In genomic region chr18:58324824-58325520, GRCh38 we compare ENCODE assay signal across 13 cellular contexts.
DNase-seq lines count a peak whose midpoint lies in the region; ATAC-seq, FAIRE-seq and TF ChIP-seq lines count a peak whose summit lies in the region.
"Had no signal": no experiment of that assay in that cellular context is flagged by ENCODE, and none has a peak within 500 bp of the region (broad histone marks: within the 10 kb centered on the region; RNA-seq: fewer than 3 reads in every experiment).

No MANE protein-coding gene starts in this region.

- no peak overlapping the region for H2BK15ac ChIP-seq in H1 (ENCODE audit: low read length)

- H4K5ac ChIP-seq in H1 (ENCODE audit: insufficient read length, low read depth, low read length) = no peak overlapping the region

- no peak overlapping the region for H2BK12ac ChIP-seq in H1 (ENCODE audit: low read depth, low read length)

- no peak for TF ChIP-seq EP300 in H1 (IDR thresholded peaks at IDR 0.05; ENCODE audit: borderline replicate concordance in 1 of 2, low read depth in 2 of 2, low read length in 2 of 2)

- no peak overlapping the region for H3K4me3 Mint-ChIP-seq in activated T-cell treated with anti-CD3 and anti-CD28 coated beads, Interleukin-2, amount 50 U/mL, for 72 hours
- H3K4me3 Mint-ChIP-seq: CD14-positive monocyte; CD8-positive, alpha-beta memory T cell; HFFc6 had no signal

- no peaks in the 10 kb centered on the region for H3K4me1 Mint-ChIP-seq in activated T-cell treated with anti-CD3 and anti-CD28 coated beads, Interleukin-2, amount 50 U/mL, for 72 hours (ENCODE audit: low read depth)

- no peak for TF ChIP-seq POLR2A in H1 (IDR thresholded peaks at IDR 0.05; ENCODE audit: control extremely low read depth in 1 of 2, low read depth in 2 of 2, low read length in 2 of 2)

- 93% methylated on average over 16 of the region's 16 CpGs; no CpG with 5 or more reads in 1 of the 2 experiments for WGBS in H1 (ENCODE audit: extremely low coverage in 1 of 2, insufficient coverage in 1 of 2, insufficient read length in 1 of 2, insufficient replicate concordance in 2 of 2, low coverage in 1 of 2, low lambda C conversion rate in 2 of 2, missing lambda C conversion rate in 1 of 2), 2 experiments

- H3K27me3 ChIP-seq in H1 (replicated peaks in 1 of 4; ENCODE audit: control insufficient read depth in 3 of 4, extremely low read depth in 1 of 4, insufficient read depth in 3 of 4, low read length in 3 of 4) (no peaks in the 10 kb centered on the region), foreskin keratinocyte (no peaks in the 10 kb centered on the region)

- H2BK20ac ChIP-seq in H1 (ENCODE audit: low read length) = no peak overlapping the region

- FAIRE-seq in HTR-8/SVneo (lab: Jason Lieb, UNC) (peak; percentile 59), H1 (lab: Jason Lieb, UNC) (no peak)
- FAIRE-seq: A549 had no signal

- H2AFZ ChIP-seq in H1 (ENCODE audit: low read length) = no peak overlapping the region

- no peak overlapping the region for H3K4me2 ChIP-seq in H1 (ENCODE audit: insufficient read depth in 1 of 2, low read depth in 2 of 2, low read length in 2 of 2)
- H3K4me2 ChIP-seq: A549 had no signal

- H3K79me2 ChIP-seq in H1 (ENCODE audit: control insufficient read depth in 1 of 2, insufficient read depth in 2 of 2, low read length in 2 of 2) = no peaks in the 10 kb centered on the region

- no peaks in the 10 kb centered on the region for H3K27me3 Mint-ChIP-seq in activated T-cell treated with anti-CD3 and anti-CD28 coated beads, Interleukin-2, amount 50 U/mL, for 72 hours (ENCODE audit: low read depth)

- H3K23ac ChIP-seq in H1 (ENCODE audit: insufficient read length) = no peak overlapping the region

- no peak overlapping the region for H3K4ac ChIP-seq in H1 (replicated peaks; ENCODE audit: insufficient read length, low read depth, low read length)

- H4K8ac ChIP-seq in H1 (ENCODE audit: extremely low read depth, insufficient read depth, low read length) = 0 out of 2 replicates have a peak overlapping the region, but pooled peaks have one; percentile 31

- H3K27ac ChIP-seq in H1 (ENCODE audit: low read depth, low read length) = no peak overlapping the region
- peak overlapping the region; percentile 18 for H3K27ac ChIP-seq in foreskin keratinocyte
- H3K27ac ChIP-seq: A549 had no signal

- H3K4me3 ChIP-seq in H1 (ENCODE audit: extremely low read depth in 1 of 4, insufficient read depth in 2 of 4, low read depth in 3 of 4, low read length in 4 of 4) = no peak overlapping the region
- no peak overlapping the region for H3K4me3 ChIP-seq in skeletal muscle cell (ENCODE audit: low read depth, low read length)
- H3K4me3 ChIP-seq: A549 had no signal

- no peak overlapping the region for H2BK5ac ChIP-seq in H1 (ENCODE audit: low read depth, low read length)

- TF ChIP-seq CTCF in H1 (IDR thresholded peaks at IDR 0.05; ENCODE audit: control extremely low read depth in 1 of 3, insufficient read depth in 1 of 3, low read depth in 1 of 3, low read length in 3 of 3) (no peak), foreskin keratinocyte (conservative IDR thresholded peaks at IDR 0.05) (no peak)

- no peaks in the 10 kb centered on the region for H3K36me3 Mint-ChIP-seq in activated T-cell treated with anti-CD3 and anti-CD28 coated beads, Interleukin-2, amount 50 U/mL, for 72 hours (ENCODE audit: insufficient read depth in 2 of 2)
- H3K36me3 Mint-ChIP-seq: CD14-positive monocyte; CD8-positive, alpha-beta memory T cell had no signal

- peaks cover 0 to 20% (median 4%) of the 10 kb centered on the region in 4 experiments; a peak in 6 of 8 replicates for H3K36me3 ChIP-seq in H1 (ENCODE audit: control insufficient read depth in 2 of 4, insufficient read depth in 4 of 4, low read length in 3 of 4)

- no peak overlapping the region for H3K9ac ChIP-seq in H1 (replicated peaks in 1 of 4; ENCODE audit: extremely low read depth in 1 of 4, low read depth in 3 of 4, low read length in 3 of 4)

- peaks cover 1 to 2% of the 10 kb centered on the region in 2 experiments for H4K20me1 ChIP-seq in H1 (replicated peaks in 1 of 2; ENCODE audit: control insufficient read depth in 1 of 2, insufficient read depth in 2 of 2, low read length in 2 of 2)

- H4K91ac ChIP-seq in H1 (replicated peaks; ENCODE audit: insufficient read length, low read length) = no peak overlapping the region

- no peaks in the 10 kb centered on the region for H3K79me1 ChIP-seq in H1 (ENCODE audit: low read depth, low read length)

- no peak overlapping the region for H2AK5ac ChIP-seq in H1 (ENCODE audit: low read depth, low read length)

- no peak overlapping the region for H3K18ac ChIP-seq in H1 (ENCODE audit: extremely low read depth, low read length)

- ATAC-seq in foreskin keratinocyte (no peak), GM21529 (IDR thresholded peaks at IDR 0.05; ENCODE audit: unreplicated experiment) (no peak), GM21528 (IDR thresholded peaks at IDR 0.05; ENCODE audit: low FRiP score, unreplicated experiment) (no peak)
- ATAC-seq in activated T-cell treated with anti-CD3 and anti-CD28 coated beads, Interleukin-2, amount 50 U/mL, for 72 hours (replicated peaks in 1 of 2) = no peak
- ATAC-seq: A549 had no signal

- DNase-seq in HTR-8/SVneo (ENCODE audit: insufficient read length, low spot score) (no peak), H1 (ENCODE audit: low read depth in 1 of 2, low spot score in 2 of 2) (no peak), foreskin keratinocyte (peak in 1 of 2 donors; percentile 53), skeletal muscle cell (ENCODE audit: low read depth) (peak; percentile 23)
- DNase-seq in activated T-cell treated with anti-CD3 and anti-CD28 coated beads, Interleukin-2, amount 50 U/mL, for 72 hours = no peak
- DNase-seq: Caco-2; CD8-positive, alpha-beta memory T cell; DMS53 had no signal

- no peaks in the 10 kb centered on the region for H3K9me3 ChIP-seq in H1 (ENCODE audit: insufficient read depth in 2 of 2, low read depth in 1 of 2, low read length in 1 of 2)
- H3K9me3 ChIP-seq: A549, Caco-2 had no signal

- CTCF ChIA-PET in H1 (lab: Charles Lee; ENCODE audit: partially characterized antibody) = interaction anchor here (0.8 to 2.5 kb wide), 3 partner anchors 11 to 130 kb away, joined by 4 to 10 read pairs (median 9); no protein-coding TSS in a partner anchor

- H2BK120ac ChIP-seq in H1 (replicated peaks; ENCODE audit: low read depth, low read length) = no peak overlapping the region

- H3K14ac ChIP-seq in H1 (ENCODE audit: insufficient read length) = no peak overlapping the region

- H3K4me1 ChIP-seq in H1 (replicated peaks in 1 of 4; ENCODE audit: control insufficient read depth in 3 of 4, insufficient read depth in 4 of 4, low read length in 3 of 4) = no peaks in the 10 kb centered on the region
- H3K4me1 ChIP-seq in foreskin keratinocyte = peaks cover 16% of the 10 kb centered on the region

- no peaks in the 10 kb centered on the region for H3K9me3 Mint-ChIP-seq in activated T-cell treated with anti-CD3 and anti-CD28 coated beads, Interleukin-2, amount 50 U/mL, for 72 hours
- H3K9me3 Mint-ChIP-seq: CD8-positive, alpha-beta memory T cell; HFFc6 had no signal

- no peak overlapping the region for H3K27ac Mint-ChIP-seq in activated T-cell treated with anti-CD3 and anti-CD28 coated beads, Interleukin-2, amount 50 U/mL, for 72 hours
- H3K27ac Mint-ChIP-seq: HFFc6 had no signal

- H3K23me2 ChIP-seq in H1 (ENCODE audit: low read depth, low read length) = no peaks in the 10 kb centered on the region

- TF ChIP-seq RAD21 in H1 (IDR thresholded peaks at IDR 0.05 in 1 of 2, conservative IDR thresholded peaks at IDR 0.05 in 1 of 2; ENCODE audit: low read depth in 2 of 2, low read length in 2 of 2) = no peak

- no peak overlapping the region for H3K56ac ChIP-seq in H1 (replicated peaks; ENCODE audit: insufficient read length, low read depth, low read length)

- POLR2A ChIA-PET in H1 (lab: Charles Lee; ENCODE audit: partially characterized antibody) = no interaction called here

TF ChIP-seq in H1, 55 proteins besides CTCF, POLR2A, EP300 and RAD21 (continues in another document):
- TF ChIP-seq FOSL1 (IDR thresholded peaks at IDR 0.05; ENCODE audit: insufficient read depth, low read depth, low read length) (no peak), MAFK (IDR thresholded peaks at IDR 0.05; ENCODE audit: low read depth, low read length) (no peak), CBX8 (IDR thresholded peaks at IDR 0.05; ENCODE audit: borderline replicate concordance, low read depth, low read length) (no peak), RFX5 (IDR thresholded peaks at IDR 0.05; ENCODE audit: borderline replicate concordance, low read depth, low read length) (no peak), SP1 (IDR thresholded peaks at IDR 0.05; ENCODE audit: low read depth, low read length) (no peak), CBX5 (IDR thresholded peaks at IDR 0.05; ENCODE audit: low read depth, low read length) (no peak), CTBP2 (IDR thresholded peaks at IDR 0.05; ENCODE audit: borderline replicate concordance, insufficient read depth, insufficient read length, low read length) (no peak), SUZ12 (IDR thresholded peaks at IDR 0.05; ENCODE audit: low read length) (no peak)
